In the genomic region with DNA sequence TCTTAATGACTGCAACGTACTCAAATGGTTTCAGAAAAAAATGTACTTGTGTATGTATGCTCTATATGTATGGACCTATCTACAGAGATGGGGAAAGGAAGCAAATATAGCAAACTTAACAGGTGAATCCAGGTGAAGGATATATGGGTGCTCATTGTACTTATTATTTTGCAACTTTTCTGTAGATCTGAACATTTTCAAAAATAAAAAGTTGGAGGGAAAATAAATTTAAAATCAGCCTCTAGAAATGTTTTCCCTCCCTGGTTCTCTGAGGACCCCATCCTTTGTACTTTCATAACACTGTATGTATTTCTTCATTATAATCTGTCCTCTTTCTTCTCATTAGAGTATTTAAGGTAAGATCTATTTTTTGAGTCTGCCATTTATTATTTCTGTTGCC, we compare ENCODE assay signal across 32 cellular contexts. TPM values are rescaled to one million over a fixed set of nuclear protein-coding genes. Genes with fewer than 3 reads are reported as not detected.
DNase-seq lines count a peak whose midpoint lies in the region; ATAC-seq, FAIRE-seq and TF ChIP-seq lines count a peak whose summit lies in the region.
"Had no signal": no experiment of that assay in that cellular context is flagged by ENCODE, and none has a peak within 500 bp of the region (broad histone marks: within the 10 kb centered on the region; RNA-seq: fewer than 3 reads in every experiment).

No MANE protein-coding gene starts in this region.

- POLR2A ChIA-PET in HepG2 (lab: Yijun Ruan, JAX): no interaction called here

- no peak overlapping the region for H2AFZ ChIP-seq in HepG2 (ENCODE audit: low read length)

- peaks cover 2% of the 10 kb centered on the region for H3K79me2 ChIP-seq in HepG2 (ENCODE audit: insufficient read depth, low read length)

- 97% methylated on average over 1 of the region's 1 CpG for WGBS in HepG2 (ENCODE audit: low lambda C conversion rate)
- 89% methylated on average over 1 of the region's 1 CpG for WGBS in right lobe of liver (ENCODE audit: insufficient coverage, low coverage, low lambda C conversion rate, missing lambda C conversion rate)

- CTCF ChIA-PET in HepG2 (lab: Yijun Ruan, JAX; ENCODE audit: low intra/inter-chr PET ratio, low total read pairs): interaction anchor here (0.9 kb wide), 1 partner anchor 35 kb away, joined by 3 read pairs; the partner anchor contains the start of gene PRKAB2

- TF ChIP-seq CTCF in HepG2 (CRISPR knock-in tag; IDR thresholded peaks at IDR 0.05) (no peak), right lobe of liver (IDR thresholded peaks at IDR 0.05) (no peak)

- H3K27ac ChIP-seq in HepG2 (ENCODE audit: extremely low read length, insufficient read depth, low read length) (no peak overlapping the region), right lobe of liver (no peak overlapping the region)
- H3K27ac ChIP-seq: 22Rv1; A549; BLaER1; BLaER1 treated with 17β-estradiol and CSF1 and Interleukin-3, amounts not matched to agents 10 nM and 100 nM; C4-2B had no signal

- no peaks in the 10 kb centered on the region; the same call in 1 of the 2 replicates for H4K20me1 ChIP-seq in HepG2 (ENCODE audit: insufficient read depth, low read length)
- H4K20me1 ChIP-seq: BLaER1; BLaER1 treated with 17β-estradiol and CSF1 and Interleukin-3, amounts not matched to agents 10 nM and 100 nM had no signal

- ATAC-seq in HepG2: no peak
- no peak for ATAC-seq in right lobe of liver
- ATAC-seq: A549; CD8-positive, alpha-beta T cell had no signal

- TF ChIP-seq POLR2A in HepG2 (IDR thresholded peaks at IDR 0.05; ENCODE audit: insufficient read depth in 1 of 2, low read depth in 2 of 2, low read length in 2 of 2): no peak
- no peak for TF ChIP-seq POLR2A in right lobe of liver (IDR thresholded peaks at IDR 0.05)

- H3K4me1 ChIP-seq in HepG2 (ENCODE audit: insufficient read depth, low read length) (peaks cover 36% of the 10 kb centered on the region), right lobe of liver (peaks cover 0 to 36% (median 10%) of the 10 kb centered on the region in 4 donors)
- H3K4me1 ChIP-seq: A549, BE2C had no signal

- TF ChIP-seq RAD21 in HepG2 (CRISPR knock-in tag; IDR thresholded peaks at IDR 0.05): no peak

- H3K9me3 ChIP-seq in HepG2 (ENCODE audit: low read length) (no peaks in the 10 kb centered on the region), right lobe of liver (no peaks in the 10 kb centered on the region)
- H3K9me3 ChIP-seq: A549, BE2C, BLaER1, Caco-2 had no signal

- H3K36me3 ChIP-seq in HepG2 (replicated peaks in 1 of 2; ENCODE audit: control insufficient read depth in 1 of 2, insufficient read depth in 2 of 2, low read length in 2 of 2) (peaks cover 10 to 44% of the 10 kb centered on the region in 2 experiments), right lobe of liver (peaks cover 0 to 72% (median 27%) of the 10 kb centered on the region in 4 donors)
- H3K36me3 ChIP-seq: BE2C, BLaER1 had no signal

- no peak for TF ChIP-seq EP300 in HepG2 (IDR thresholded peaks at IDR 0.05; ENCODE audit: low read depth in 2 of 2, low read length in 2 of 2)
- no peak for TF ChIP-seq EP300 in HepG2 (CRISPR knock-in tag; IDR thresholded peaks at IDR 0.05; ENCODE audit: borderline replicate concordance)

- intact Hi-C loops in HepG2 (cut with micrococcal nuclease; ENCODE audit: unreplicated experiment): no loop called here
- intact Hi-C loops in right lobe of liver (cut with DNase I): no loop called here

- in situ Hi-C loops in HepG2 (cut with HindIII; ENCODE audit: extremely low pct_ligation_motif_present, low pct_unique_long_range_greater_than_20kb): no loop called here

- no peak overlapping the region for H3K9ac ChIP-seq in HepG2 (ENCODE audit: insufficient read depth, low read depth, low read length)
- H3K9ac ChIP-seq: BLaER1; BLaER1 treated with 17β-estradiol and CSF1 and Interleukin-3, amounts not matched to agents 10 nM and 100 nM had no signal

- BruUV-seq in HepG2 (replicated peaks; lab: Mats Ljungman, UMichigan): no TSS peak

- H3K4me3 ChIP-seq in HepG2 (replicated peaks in 1 of 3; ENCODE audit: insufficient read depth in 1 of 3, low read depth in 2 of 3, low read length in 3 of 3) (no peak overlapping the region), right lobe of liver (no peak overlapping the region)
- H3K4me3 ChIP-seq: A549; BLaER1; BLaER1 treated with 17β-estradiol and CSF1 and Interleukin-3, amounts not matched to agents 10 nM and 100 nM had no signal

- FAIRE-seq in HepG2 (lab: Jason Lieb, UNC) (no peak), TTC549 (lab: Jason Lieb, UNC) (peak; percentile 59)
- FAIRE-seq: A204.1, A549, D721Med had no signal

- H3K27me3 ChIP-seq in HepG2 (ENCODE audit: control insufficient read depth in 1 of 2, insufficient read depth in 2 of 2, low read length in 2 of 2) (no peaks in the 10 kb centered on the region), right lobe of liver (no peaks in the 10 kb centered on the region)
- H3K27me3 ChIP-seq: BE2C; BLaER1; BLaER1 treated with 17β-estradiol and CSF1 and Interleukin-3, amounts not matched to agents 10 nM and 100 nM had no signal

- DNase-seq in HepG2 (ENCODE audit: low spot score) (no peak), right lobe of liver (no peak), medulla oblongata (ENCODE audit: extremely low spot score) (no peak)
- DNase-seq: 8988T; ACHN; AML-193; BE2C; C1 segment of cervical spinal cord; Caco-2; Calu3; CD4-positive, alpha-beta memory T cell; CD4-positive, alpha-beta T cell; CD4-positive, CD25-positive, alpha-beta regulatory T cell; CD8-positive, alpha-beta memory T cell; CD8-positive, alpha-beta T cell; COR-L47; DMS 273 treated with DMSO at 0.1 percent for 48 hours; DMS153; DMS53; DMS79; DMS79 treated with DMSO at 0.1 percent for 48 hours; DND-41; EL had no signal

- no peak overlapping the region for H3K4me2 ChIP-seq in HepG2 (ENCODE audit: low read depth, low read length)
- H3K4me2 ChIP-seq: A549; BLaER1; BLaER1 treated with 17β-estradiol and CSF1 and Interleukin-3, amounts not matched to agents 10 nM and 100 nM had no signal

RNA-seq across cellular contexts. Expression of gene FMO5, which starts 17.9 kb away (rescaled TPM):
- total RNA-seq in HepG2 (2016; rRNA removed; fragmentation: Illumina TruSeq; extraction: Trizol) (48.2 and 59.5 TPM in 2 replicates), right lobe of liver (100 to 1,000 TPM in 3 of 6 experiments, 10 to 100 TPM in 3; 55.0 to 482 (median 99.6) TPM)
- 6.8 and 6.9 TPM in 2 replicates for total RNA-seq in HepG2 (2016; cell fraction: cytosol; rRNA removed; fragmentation: Illumina TruSeq; extraction: Trizol; ENCODE audit: low read depth)
- total RNA-seq in HepG2 (2016; cell fraction: insoluble cytoplasmic fraction; rRNA removed; fragmentation: Illumina TruSeq; extraction: Trizol): 49.0 and 63.7 TPM in 2 replicates
- 11.1 and 12.7 TPM in 2 replicates for total RNA-seq in HepG2 (2016; cell fraction: membrane; rRNA removed; fragmentation: Illumina TruSeq; extraction: Trizol)
- 47.7 and 49.9 TPM in 2 replicates for total RNA-seq in HepG2 (2016; cell fraction: nucleus; rRNA removed; fragmentation: Illumina TruSeq; extraction: Trizol)
- polyA plus RNA-seq in HepG2 (2011; rRNA removed): 149 and 155 TPM in 2 replicates
- 56.2 and 104 TPM in 2 replicates for polyA plus RNA-seq in HepG2 (2011; cell fraction: cytosol; rRNA removed)
- polyA plus RNA-seq in HepG2 (2011; cell fraction: nucleus; rRNA removed): 198 and 259 TPM in 2 replicates
- polyA plus RNA-seq in HepG2 (2012): 240 and 305 TPM in 2 replicates
- polyA plus RNA-seq in HepG2 (2016; cell fraction: cytosol; fragmentation: Illumina TruSeq; extraction: Trizol; ENCODE audit: low read depth): 1.7 and 1.8 TPM in 2 replicates
- polyA plus RNA-seq in HepG2 (2016; cell fraction: insoluble cytoplasmic fraction; fragmentation: Illumina TruSeq; extraction: Trizol; ENCODE audit: low read depth): 40.5 and 43.0 TPM in 2 replicates
- polyA plus RNA-seq in HepG2 (2016; cell fraction: membrane; fragmentation: Illumina TruSeq; extraction: Trizol; ENCODE audit: low read depth): 4.7 TPM in 2 replicates
- 48.3 and 48.5 TPM in 2 replicates for polyA plus RNA-seq in HepG2 (2016; cell fraction: nucleus; fragmentation: Illumina TruSeq; extraction: Trizol; ENCODE audit: insufficient read depth, low read depth)
- polyA minus RNA-seq in HepG2 (2011; rRNA and poly(A)+ RNA removed; ENCODE audit: low replicate concordance): 82.4 TPM in 1 of 2 replicates, not detected in the other
- 87.4 and 116 TPM in 2 replicates for polyA minus RNA-seq in HepG2 (2011; cell fraction: cytosol; rRNA and poly(A)+ RNA removed)
- polyA minus RNA-seq in HepG2 (2011; cell fraction: nucleus; rRNA and poly(A)+ RNA removed): 369 and 460 TPM in 2 replicates
- total RNA-seq: A172 had no signal

RNA-seq across cellular contexts. Expression of gene PRKAB2, which starts 34.9 kb away (rescaled TPM):
- total RNA-seq in HepG2 (2016; rRNA removed; fragmentation: Illumina TruSeq; extraction: Trizol): 43.3 and 44.0 TPM in 2 replicates
- 5.9 and 6.7 TPM in 2 replicates for total RNA-seq in HepG2 (2016; cell fraction: cytosol; rRNA removed; fragmentation: Illumina TruSeq; extraction: Trizol; ENCODE audit: low read depth)
- 40.9 and 45.3 TPM in 2 replicates for total RNA-seq in HepG2 (2016; cell fraction: insoluble cytoplasmic fraction; rRNA removed; fragmentation: Illumina TruSeq; extraction: Trizol)
- 23.1 and 25.7 TPM in 2 replicates for total RNA-seq in HepG2 (2016; cell fraction: membrane; rRNA removed; fragmentation: Illumina TruSeq; extraction: Trizol)
- 86.1 and 92.6 TPM in 2 replicates for total RNA-seq in HepG2 (2016; cell fraction: nucleus; rRNA removed; fragmentation: Illumina TruSeq; extraction: Trizol)
- polyA plus RNA-seq in HepG2 (2011; rRNA removed): 97.3 and 118 TPM in 2 replicates
- polyA plus RNA-seq in HepG2 (2011; cell fraction: cytosol; rRNA removed): 34.7 and 49.1 TPM in 2 replicates
- polyA plus RNA-seq in HepG2 (2011; cell fraction: nucleus; rRNA removed): 185 and 187 TPM in 2 replicates
- 51.4 and 62.8 TPM in 2 replicates for polyA plus RNA-seq in HepG2 (2012)
- polyA plus RNA-seq in HepG2 (2016; cell fraction: cytosol; fragmentation: Illumina TruSeq; extraction: Trizol; ENCODE audit: low read depth): 5.5 and 5.6 TPM in 2 replicates
- polyA plus RNA-seq in HepG2 (2016; cell fraction: insoluble cytoplasmic fraction; fragmentation: Illumina TruSeq; extraction: Trizol; ENCODE audit: low read depth): 32.6 and 34.9 TPM in 2 replicates
- polyA plus RNA-seq in HepG2 (2016; cell fraction: membrane; fragmentation: Illumina TruSeq; extraction: Trizol; ENCODE audit: low read depth): 15.9 and 16.3 TPM in 2 replicates
- polyA plus RNA-seq in HepG2 (2016; cell fraction: nucleus; fragmentation: Illumina TruSeq; extraction: Trizol; ENCODE audit: insufficient read depth, low read depth): 108 and 114 TPM in 2 replicates
- 16.7 and 59.0 TPM in 2 replicates for polyA minus RNA-seq in HepG2 (2011; rRNA and poly(A)+ RNA removed; ENCODE audit: low replicate concordance)
- polyA minus RNA-seq in HepG2 (2011; cell fraction: cytosol; rRNA and poly(A)+ RNA removed): 29.4 and 33.7 TPM in 2 replicates
- 158 and 185 TPM in 2 replicates for polyA minus RNA-seq in HepG2 (2011; cell fraction: nucleus; rRNA and poly(A)+ RNA removed)
- total RNA-seq in right lobe of liver: 10 to 100 TPM; 10.8 to 54.0 (median 25.9) TPM

RNA-seq across cellular contexts. Expression of gene CHD1L, which starts 35.3 kb away (rescaled TPM):
- total RNA-seq in HepG2 (2016; rRNA removed; fragmentation: Illumina TruSeq; extraction: Trizol) (111 and 123 TPM in 2 replicates), right lobe of liver (10 to 100 TPM; 21.7 to 34.3 (median 28.8) TPM)
- total RNA-seq in HepG2 (2016; cell fraction: cytosol; rRNA removed; fragmentation: Illumina TruSeq; extraction: Trizol; ENCODE audit: low read depth): 70.0 and 76.6 TPM in 2 replicates
- 108 and 120 TPM in 2 replicates for total RNA-seq in HepG2 (2016; cell fraction: insoluble cytoplasmic fraction; rRNA removed; fragmentation: Illumina TruSeq; extraction: Trizol)
- total RNA-seq in HepG2 (2016; cell fraction: membrane; rRNA removed; fragmentation: Illumina TruSeq; extraction: Trizol): 74.5 and 80.2 TPM in 2 replicates
- 92.1 and 105 TPM in 2 replicates for total RNA-seq in HepG2 (2016; cell fraction: nucleus; rRNA removed; fragmentation: Illumina TruSeq; extraction: Trizol)
- polyA plus RNA-seq in HepG2 (2011; rRNA removed): 63.3 and 74.3 TPM in 2 replicates
- polyA plus RNA-seq in HepG2 (2011; cell fraction: cytosol; rRNA removed): 34.0 and 48.4 TPM in 2 replicates
- 72.3 and 87.3 TPM in 2 replicates for polyA plus RNA-seq in HepG2 (2011; cell fraction: nucleus; rRNA removed)
- polyA plus RNA-seq in HepG2 (2012): 53.4 and 77.3 TPM in 2 replicates
- 18.7 and 22.7 TPM in 2 replicates for polyA plus RNA-seq in HepG2 (2016; cell fraction: cytosol; fragmentation: Illumina TruSeq; extraction: Trizol; ENCODE audit: low read depth)
- polyA plus RNA-seq in HepG2 (2016; cell fraction: insoluble cytoplasmic fraction; fragmentation: Illumina TruSeq; extraction: Trizol; ENCODE audit: low read depth): 97.8 and 98.0 TPM in 2 replicates
- 37.9 and 38.5 TPM in 2 replicates for polyA plus RNA-seq in HepG2 (2016; cell fraction: membrane; fragmentation: Illumina TruSeq; extraction: Trizol; ENCODE audit: low read depth)
- polyA plus RNA-seq in HepG2 (2016; cell fraction: nucleus; fragmentation: Illumina TruSeq; extraction: Trizol; ENCODE audit: insufficient read depth, low read depth): 151 TPM in 2 replicates
- 21.2 and 30.6 TPM in 2 replicates for polyA minus RNA-seq in HepG2 (2011; rRNA and poly(A)+ RNA removed; ENCODE audit: low replicate concordance)
- polyA minus RNA-seq in HepG2 (2011; cell fraction: cytosol; rRNA and poly(A)+ RNA removed): 40.8 and 41.2 TPM in 2 replicates
- polyA minus RNA-seq in HepG2 (2011; cell fraction: nucleus; rRNA and poly(A)+ RNA removed): 103 and 116 TPM in 2 replicates
